8 cellular contexts compared by ENCODE assay signal in genomic region chr2:230849633-230850357, GRCh38. TPM values are rescaled to one million over a fixed set of nuclear protein-coding genes. Genes with fewer than 3 reads are reported as not detected.
A peak's percentile ranks its signal among the peaks of the same experiment; 100 is the strongest.
DNase-seq lines count a peak whose midpoint lies in the region; ATAC-seq and TF ChIP-seq lines count a peak whose summit lies in the region.

No MANE protein-coding gene starts in this region.

- no peaks in the 10 kb centered on the region for H3K9me3 Mint-ChIP-seq in Calu3 (ENCODE audit: low read depth, unreplicated experiment)

- no peaks in the 10 kb centered on the region for H3K9me3 ChIP-seq in Karpas-422 (ENCODE audit: low read length)
- H3K9me3 ChIP-seq in smooth muscle cell (replicated peaks; ENCODE audit: low read depth), result no peaks in the 10 kb centered on the region

- no peak overlapping the region for H3K4me3 Mint-ChIP-seq in Calu3 (ENCODE audit: low read depth, unreplicated experiment)

- no peak overlapping the region for H3K9ac ChIP-seq in Karpas-422 (ENCODE audit: low read length)
- H3K9ac ChIP-seq in smooth muscle cell (ENCODE audit: low read depth), result no peak overlapping the region

- BruUV-seq in Calu3 (replicated peaks; lab: Mats Ljungman, UMichigan), result no TSS peak

- no peaks in the 10 kb centered on the region for H3K4me1 Mint-ChIP-seq in Calu3 (ENCODE audit: low read depth, unreplicated experiment)

- H4K20me1 ChIP-seq in Karpas-422 (ENCODE audit: insufficient read depth, low read depth, low read length) (no peaks in the 10 kb centered on the region), smooth muscle cell (ENCODE audit: low read depth) (no peaks in the 10 kb centered on the region)

- H3K9me2 ChIP-seq in Karpas-422 (replicated peaks; ENCODE audit: insufficient read depth, low read length), result no peaks in the 10 kb centered on the region

- H3K27me3 Mint-ChIP-seq in Calu3 (ENCODE audit: unreplicated experiment), result peaks cover 44% of the 10 kb centered on the region

- H3K36me3 ChIP-seq in Karpas-422 (ENCODE audit: insufficient read depth, low read length) (no peaks in the 10 kb centered on the region), smooth muscle cell (ENCODE audit: low read depth) (no peaks in the 10 kb centered on the region)

- peaks cover 5% of the 10 kb centered on the region for H3K4me1 ChIP-seq in Karpas-422 (ENCODE audit: low read length)
- H3K4me1 ChIP-seq in smooth muscle cell (ENCODE audit: low read depth), result no peaks in the 10 kb centered on the region

- ATAC-seq in GM19351 (IDR thresholded peaks at IDR 0.05; ENCODE audit: unreplicated experiment), result no peak

- DNase-seq in Calu3 (peak; percentile 53), Karpas-422 (peak; percentile 90), activated T-cell treated with anti-CD3 and anti-CD28 coated beads for 24 hours (ENCODE audit: low read depth) (peak; percentile 64), fibroblast of pulmonary artery (ENCODE audit: low read depth) (peak; percentile 30), smooth muscle cell (lab: John Stamatoyannopoulos, UW; ENCODE audit: unreplicated experiment) (no peak), posterior vena cava (ENCODE audit: low spot score) (no peak), NCI-H2107 treated with DMSO at 0.1 percent for 48 hours (lab: John Stamatoyannopoulos, UW; ENCODE audit: unreplicated experiment) (no peak)

- no peaks in the 10 kb centered on the region for H3F3A ChIP-seq in smooth muscle cell (ENCODE audit: low read depth)

- peaks cover 5% of the 10 kb centered on the region for H3K36me3 Mint-ChIP-seq in Calu3 (ENCODE audit: insufficient read depth, unreplicated experiment)

- no peak overlapping the region for H3K27ac Mint-ChIP-seq in Calu3 (ENCODE audit: unreplicated experiment)

- H3K27ac ChIP-seq in Karpas-422 (ENCODE audit: low read length) (no peak overlapping the region), smooth muscle cell (ENCODE audit: low read depth) (no peak overlapping the region)

- peak; percentile 94 for TF ChIP-seq CTCF in Calu3 (IDR thresholded peaks at IDR 0.05; ENCODE audit: unreplicated experiment)
- peak; percentile 78 for TF ChIP-seq CTCF in fibroblast of pulmonary artery (IDR thresholded peaks at IDR 0.05; ENCODE audit: low read length, missing control alignments)
- TF ChIP-seq CTCF in smooth muscle cell (IDR thresholded peaks at IDR 0.05; ENCODE audit: borderline replicate concordance, insufficient read depth, poor library complexity, severe bottlenecking), result peak; percentile 98

- 68% methylated on average over 40 of the region's 40 CpGs for whole genome bisulfite sequencing in smooth muscle cell (ENCODE audit: low lambda C conversion rate)

- H3K79me2 ChIP-seq in Karpas-422 (ENCODE audit: low read length), result no peaks in the 10 kb centered on the region
- no peaks in the 10 kb centered on the region for H3K79me2 ChIP-seq in smooth muscle cell (ENCODE audit: low read depth)

- H2AFZ ChIP-seq in Karpas-422 (ENCODE audit: low read length) (no peak overlapping the region), smooth muscle cell (ENCODE audit: low read depth) (no peak overlapping the region)

- no peaks in the 10 kb centered on the region for H3K27me3 ChIP-seq in Karpas-422 (ENCODE audit: low read length)
- peaks cover 10% of the 10 kb centered on the region for H3K27me3 ChIP-seq in smooth muscle cell (ENCODE audit: low read depth)

- intact Hi-C loops in Calu3 (cut with micrococcal nuclease; ENCODE audit: unreplicated experiment), result loop anchor here (2.0 to 10.0 kb wide), 2 partner anchors 61 to 565 kb away; no protein-coding TSS in a partner anchor
- intact Hi-C loops in posterior vena cava (cut with DNase I), result no loop called here

- H3K4me3 ChIP-seq in Karpas-422 (ENCODE audit: low read length) (no peak overlapping the region), fibroblast of pulmonary artery (replicated peaks; ENCODE audit: low read depth, low read length) (no peak overlapping the region), smooth muscle cell (no peak overlapping the region)

- H3K4me2 ChIP-seq in Karpas-422 (ENCODE audit: low read depth, low read length, poor library complexity, severe bottlenecking), result no peak overlapping the region
- no peak overlapping the region for H3K4me2 ChIP-seq in smooth muscle cell

- CTCF ChIA-PET in Calu3 (lab: Charles Lee), result no interaction called here

RNA-seq across cellular contexts. Expression of gene ITM2C, which starts 14.9 kb away (rescaled TPM):
- total RNA-seq in Calu3 (2022), result 55.0 and 57.1 TPM in 2 replicates
- 0.19 TPM in 1 of 2 replicates, not detected in the other for total RNA-seq in Karpas-422 (2014; rRNA removed; shearing (Covaris generic); ENCODE audit: low replicate concordance)
- total RNA-seq in smooth muscle cell, result 344 and 532 TPM in 2 replicates
- 458 and 600 TPM in 2 replicates for polyA plus RNA-seq in smooth muscle cell
- 10 to 100 TPM; 54.7 to 64.9 TPM for total RNA-seq in posterior vena cava

Comparison
In these comparisons a context has a peak if more than half of its experiments do, and no peak if none do; other contexts are left out.
1. DNase-seq: peak in Calu3 (single experiment), Karpas-422 (single experiment), activated T-cell treated with anti-CD3 and anti-CD28 coated beads for 24 hours (single experiment) and fibroblast of pulmonary artery (single experiment); none in smooth muscle cell (single experiment), posterior vena cava (single experiment) and NCI-H2107 treated with DMSO at 0.1 percent for 48 hours (single experiment).
2. RNA of gene ITM2C, which starts 14.9 kb away (total RNA-seq): 344 to 532 TPM in smooth muscle cell, 54.7 to 64.9 TPM in posterior vena cava and 55.0 to 57.1 TPM in Calu3; 0.19 TPM in Karpas-422; every median in the first group is over 10 times any median in the second.
3. Peak in every context shown above with its lines, with median percentiles within 50 percentile points of each other: CTCF ChIP-seq.